ENCODE assay signal across 22 cellular contexts in genomic region chr9:133210609-133211008, GRCh38. TPM values are rescaled to one million over a fixed set of nuclear protein-coding genes. Genes with fewer than 3 reads are reported as not detected.
A peak's percentile ranks its signal among the peaks of the same experiment; 100 is the strongest.
DNase-seq lines count a peak whose midpoint lies in the region; ATAC-seq and TF ChIP-seq lines count a peak whose summit lies in the region.
"Had no signal": no experiment of that assay in that cellular context is flagged by ENCODE, and none has a peak within 500 bp of the region (broad histone marks: within the 10 kb centered on the region; RNA-seq: fewer than 3 reads in every experiment).

No MANE protein-coding gene starts in this region.

- H2BK15ac ChIP-seq in neuronal stem cell (ENCODE audit: low read length): no peak overlapping the region

- intact Hi-C loops in cardiac septum (cut with DNase I) (no loop called here), stomach (cut with DNase I; ENCODE audit: low total_unique reads) (no loop called here)

- H3K36me3 ChIP-seq in right atrium auricular region (no peaks in the 10 kb centered on the region), neuronal stem cell (replicated peaks in 1 of 2; ENCODE audit: control insufficient read depth in 2 of 2, insufficient read depth in 2 of 2, low read length in 2 of 2) (no peaks in the 10 kb centered on the region), stomach (no peaks in the 10 kb centered on the region)

- no peaks in the 10 kb centered on the region for H3K79me1 ChIP-seq in neuronal stem cell (ENCODE audit: low read depth, low read length)

- TF ChIP-seq EP300 in stomach (IDR thresholded peaks at IDR 0.05): no peak

- no peak overlapping the region for H3K9ac ChIP-seq in neuronal stem cell (ENCODE audit: low read depth, low read length, poor library complexity)

- H2BK5ac ChIP-seq in neuronal stem cell (ENCODE audit: low read length): no peak overlapping the region

- no CpG with 5 or more reads among the region's 7 CpGs for WGBS in neuronal stem cell (ENCODE audit: extremely low coverage in 2 of 2, insufficient read length in 2 of 2, insufficient replicate concordance in 1 of 2), 2 donors
- WGBS in stomach, 5 donors: 83 to 93% (median 89%) methylated on average over 7 of the region's 7 CpGs

- H2BK120ac ChIP-seq in neuronal stem cell (ENCODE audit: low read depth, low read length): no peak overlapping the region

- H3K4me1 ChIP-seq in right atrium auricular region (no peaks in the 10 kb centered on the region), neuronal stem cell (ENCODE audit: control insufficient read depth in 2 of 2, insufficient read depth in 1 of 2, low read depth in 1 of 2, low read length in 2 of 2) (no peaks in the 10 kb centered on the region), stomach (no peaks in the 10 kb centered on the region)
- H3K4me1 ChIP-seq: Caco-2 had no signal

- DNase-seq in cardiac septum (ENCODE audit: low spot score) (peak; percentile 49), right atrium auricular region (ENCODE audit: low spot score) (no peak), neuronal stem cell (ENCODE audit: low spot score) (no peak), stomach (peak; percentile 9), HCEC 1CT (no peak)
- no peak for DNase-seq in activated naive CD4-positive, alpha-beta T cell (lab: John Stamatoyannopoulos, UW)
- DNase-seq: Caco-2; CD4-positive, alpha-beta T cell; DMS 273 treated with DMSO at 0.1 percent for 48 hours; HFFc6; Karpas-422; NCI-H1417; NCI-H1694 treated with DMSO at 0.1 percent for 48 hours; NCI-H446; RPMI8226; SHP77 treated with DMSO at 0.1 percent for 48 hours had no signal

- H3K27ac ChIP-seq in right atrium auricular region (no peak overlapping the region), neuronal stem cell (replicated peaks; ENCODE audit: low read length) (no peak overlapping the region), stomach (no peak overlapping the region)
- H3K27ac ChIP-seq: PC-9, SK-N-MC had no signal

- no peak for TF ChIP-seq POLR2A in stomach (IDR thresholded peaks at IDR 0.05)

- no peak overlapping the region for H3K4ac ChIP-seq in neuronal stem cell (ENCODE audit: low read length)

- peaks cover 0 to 12% of the 10 kb centered on the region in 2 donors for H3K9me3 ChIP-seq in right atrium auricular region
- peaks cover 0 to 8% of the 10 kb centered on the region in 2 donors for H3K9me3 ChIP-seq in neuronal stem cell (replicated peaks in 1 of 2; ENCODE audit: control insufficient read depth in 2 of 2, insufficient read depth in 1 of 2, low read depth in 1 of 2, low read length in 2 of 2)
- peaks cover 0 to 9% (median 0%) of the 10 kb centered on the region in 4 donors for H3K9me3 ChIP-seq in stomach
- H3K9me3 ChIP-seq: Caco-2 had no signal

- no peak overlapping the region for H3K4me2 ChIP-seq in neuronal stem cell (ENCODE audit: insufficient read depth, low read length, poor library complexity, severe bottlenecking)
- H3K4me2 ChIP-seq: PC-9 had no signal

- no peak for TF ChIP-seq CTCF in right atrium auricular region (IDR thresholded peaks at IDR 0.05)
- TF ChIP-seq CTCF in stomach (IDR thresholded peaks at IDR 0.05): no peak

- no peak overlapping the region for H4K91ac ChIP-seq in neuronal stem cell (ENCODE audit: low read depth, low read length, poor library complexity)

- H2BK12ac ChIP-seq in neuronal stem cell (ENCODE audit: low read length): no peak overlapping the region

- H2AFZ ChIP-seq in neuronal stem cell (ENCODE audit: low read length): no peak overlapping the region
- H2AFZ ChIP-seq: PC-9 had no signal

- H2AK5ac ChIP-seq in neuronal stem cell (ENCODE audit: low read depth, low read length): peak overlapping the region; percentile 19

- H3K18ac ChIP-seq in neuronal stem cell (ENCODE audit: low read length): peak overlapping the region; percentile 19

- H3K14ac ChIP-seq in neuronal stem cell (ENCODE audit: low read length): no peak overlapping the region

- H3K27me3 ChIP-seq in right atrium auricular region: no peaks in the 10 kb centered on the region
- H3K27me3 ChIP-seq in neuronal stem cell (ENCODE audit: control insufficient read depth in 3 of 3, insufficient read depth in 3 of 3, low read depth in 1 of 3, low read length in 3 of 3): peaks cover 0 to 26% (median 5%) of the 10 kb centered on the region in 3 experiments
- H3K27me3 ChIP-seq in stomach: peaks cover 0 to 56% (median 4%) of the 10 kb centered on the region in 3 donors

- no peak overlapping the region for H4K8ac ChIP-seq in neuronal stem cell (ENCODE audit: low read depth, low read length)

- H3K23ac ChIP-seq in neuronal stem cell (ENCODE audit: low read depth, low read length, poor library complexity): peak overlapping the region; percentile 55

- no peak for ATAC-seq in HG02763 (IDR thresholded peaks at IDR 0.05; ENCODE audit: unreplicated experiment)

- H3K4me3 ChIP-seq in right atrium auricular region: no peak overlapping the region
- no peak overlapping the region for H3K4me3 ChIP-seq in neuronal stem cell (ENCODE audit: low read length in 2 of 2)
- no peak overlapping the region for H3K4me3 ChIP-seq in stomach
- H3K4me3 ChIP-seq: PC-9, SK-N-MC had no signal

RNA-seq across cellular contexts. Expression of gene OBP2B, which starts 1.6 kb away (rescaled TPM):
- total RNA-seq in cardiac septum: not detected
- not detected for total RNA-seq in right atrium auricular region
- polyA plus RNA-seq in neuronal stem cell (2013, experiment 1 of 2): not detected
- polyA plus RNA-seq in neuronal stem cell (2013, experiment 2 of 2): not detected
- total RNA-seq in stomach: not detected
- not detected for polyA plus RNA-seq in stomach
- total RNA-seq: A673; Caco-2; CD4-positive, alpha-beta T cell; HFFc6; M059J; PC-9 had no signal
- polyA plus RNA-seq: BJ had no signal

RNA-seq across cellular contexts. Expression of gene GBGT1, which starts 46.9 kb away (rescaled TPM):
- total RNA-seq in cardiac septum (4.6 TPM), right atrium auricular region (10 to 100 TPM; 15.5 to 16.8 TPM), stomach (10 to 100 TPM in 3 of 5 donors, 1 to 10 TPM in 2; 1.2 to 37.9 (median 21.3) TPM)
- 2.2 TPM for polyA plus RNA-seq in neuronal stem cell (2013, experiment 1 of 2)
- 1.8 TPM for polyA plus RNA-seq in neuronal stem cell (2013, experiment 2 of 2)
- 10 to 100 TPM; 12.5 to 24.2 (median 23.8) TPM for polyA plus RNA-seq in stomach

Comparison
In these comparisons a context has a peak if more than half of its experiments do, and no peak if none do; other contexts are left out.
1. DNase-seq: peak in cardiac septum (single experiment) and stomach (single experiment); none in right atrium auricular region (single experiment), neuronal stem cell (single experiment), HCEC 1CT (single experiment) and activated naive CD4-positive, alpha-beta T cell (0 of 4).